9 cellular contexts compared by ENCODE assay signal in genomic region chr11:118634435-118635236, GRCh38. TPM values are rescaled to one million over a fixed set of nuclear protein-coding genes. Genes with fewer than 3 reads are reported as not detected.
DNase-seq lines count a peak whose midpoint lies in the region; ATAC-seq, FAIRE-seq and TF ChIP-seq lines count a peak whose summit lies in the region.
"Had no signal": no experiment of that assay in that cellular context is flagged by ENCODE, and none has a peak within 500 bp of the region (broad histone marks: within the 10 kb centered on the region; RNA-seq: fewer than 3 reads in every experiment).

No MANE protein-coding gene starts in this region.

- WGBS in pancreas, 2 donors = 6 to 8% methylated on average over 37 to 41 of the region's 41 CpGs

- peak overlapping the region in 3 of 4 donors; percentile 7 to 42 (median 29) for H3K4me3 ChIP-seq in pancreas

- H3K4me1 ChIP-seq in pancreas = peaks cover 7 to 15% (median 12%) of the 10 kb centered on the region in 3 donors

- ATAC-seq in activated T-cell treated with anti-CD3 and anti-CD28 coated beads, Interleukin-2, amount 50 U/mL, for 72 hours (replicated peaks in 1 of 2) = peak; percentile 69 to 71
- peak; percentile 89 for ATAC-seq in Right ventricle myocardium superior (ENCODE audit: poor library complexity)
- ATAC-seq in pancreas = peak; percentile 94 to 96 (median 95)
- ATAC-seq in HG03175 (IDR thresholded peaks at IDR 0.05; ENCODE audit: unreplicated experiment) = no peak

- no peak for TF ChIP-seq CTCF in pancreas (IDR thresholded peaks at IDR 0.05)

- peak; percentile 7 for DNase-seq in activated naive CD4-positive, alpha-beta T cell treated with Interleukin-2 at 50 U/mL for 16 hours
- DNase-seq in activated naive CD4-positive, alpha-beta T cell treated with anti-CD3 and anti-CD28 coated beads, Interleukin-2, amount 50 U/mL, for 16 hours = no peak
- peak; percentile 20 to 22 for DNase-seq in activated T-cell treated with anti-CD3 and anti-CD28 coated beads, Interleukin-2, amount 50 U/mL, for 72 hours
- peak; percentile 87 for DNase-seq in Right ventricle myocardium superior
- DNase-seq in pancreas = peak; percentile 84 to 96 (median 92)
- DNase-seq in activated CD4-positive, CD25-positive, alpha-beta regulatory T cell treated with anti-CD3 and anti-CD28 coated beads, Interleukin-2, amount 50 U/mL, for 72 hours = no peak
- no peak for DNase-seq in dermis blood vessel endothelial cell

- intact Hi-C loops in Right ventricle myocardium superior (cut with DNase I) (no loop called here), pancreas (cut with DNase I) (no loop called here)

- no peaks in the 10 kb centered on the region for H3K27me3 ChIP-seq in pancreas

- H3K4me3 Mint-ChIP-seq in activated T-cell treated with anti-CD3 and anti-CD28 coated beads, Interleukin-2, amount 50 U/mL, for 72 hours = peak overlapping the region in 1 of 2 donors; percentile 17

- no peaks in the 10 kb centered on the region for H3K4me1 Mint-ChIP-seq in activated T-cell treated with anti-CD3 and anti-CD28 coated beads, Interleukin-2, amount 50 U/mL, for 72 hours (ENCODE audit: low read depth)

- H3K27ac ChIP-seq in pancreas = peak overlapping the region; percentile 28 to 71 (median 56)

- H3K9me3 Mint-ChIP-seq in activated T-cell treated with anti-CD3 and anti-CD28 coated beads, Interleukin-2, amount 50 U/mL, for 72 hours = no peaks in the 10 kb centered on the region

- H3K27me3 Mint-ChIP-seq in activated T-cell treated with anti-CD3 and anti-CD28 coated beads, Interleukin-2, amount 50 U/mL, for 72 hours (ENCODE audit: low read depth) = peaks cover 5% of the 10 kb centered on the region

- H3K27ac Mint-ChIP-seq in activated T-cell treated with anti-CD3 and anti-CD28 coated beads, Interleukin-2, amount 50 U/mL, for 72 hours = no peak overlapping the region

- peaks cover 0 to 8% (median 0%) of the 10 kb centered on the region in 3 donors for H3K36me3 ChIP-seq in pancreas

- H3K36me3 Mint-ChIP-seq in activated T-cell treated with anti-CD3 and anti-CD28 coated beads, Interleukin-2, amount 50 U/mL, for 72 hours (ENCODE audit: insufficient read depth in 2 of 2) = no peaks in the 10 kb centered on the region

- FAIRE-seq in pancreas (lab: Jason Lieb, UNC) = no peak
- FAIRE-seq: TTC549 had no signal

- no peaks in the 10 kb centered on the region for H3K9me3 ChIP-seq in pancreas

RNA-seq across cellular contexts. Expression of gene PHLDB1, which starts 27.2 kb away (rescaled TPM):
- total RNA-seq in activated T-cell treated with anti-CD3 and anti-CD28 coated beads, Interleukin-2, amount 50 U/mL, for 72 hours = 1 to 10 TPM; 3.6 to 3.8 TPM
- total RNA-seq in Right ventricle myocardium superior = 102 TPM
- 10 to 100 TPM; 29.3 to 66.6 (median 41.0) TPM for total RNA-seq in pancreas
- 100 to 1,000 TPM; 152 to 153 TPM for polyA plus RNA-seq in pancreas
- total RNA-seq in dermis blood vessel endothelial cell = 38.8 and 47.8 TPM in 2 replicates

RNA-seq across cellular contexts. Expression of gene TREH, which starts 44.8 kb away (rescaled TPM):
- not detected for total RNA-seq in activated T-cell treated with anti-CD3 and anti-CD28 coated beads, Interleukin-2, amount 50 U/mL, for 72 hours
- total RNA-seq in Right ventricle myocardium superior (not detected), pancreas (1 to 10 TPM in 2 of 6 donors, under 1 TPM in 4; 0.14 to 1.5 (median 0.62) TPM), dermis blood vessel endothelial cell (not detected in 2 replicates)
- polyA plus RNA-seq in pancreas = 1 to 10 TPM; 3.8 to 4.7 TPM

Comparison
In these comparisons a context has a peak if more than half of its experiments do, and no peak if none do; other contexts are left out.
1. DNase-seq: peak in activated naive CD4-positive, alpha-beta T cell treated with Interleukin-2 at 50 U/mL for 16 hours (single experiment), activated T-cell treated with anti-CD3 and anti-CD28 coated beads, Interleukin-2, amount 50 U/mL, for 72 hours (2 of 2), Right ventricle myocardium superior (single experiment) and pancreas (6 of 6); none in activated naive CD4-positive, alpha-beta T cell treated with anti-CD3 and anti-CD28 coated beads, Interleukin-2, amount 50 U/mL, for 16 hours (single experiment), activated CD4-positive, CD25-positive, alpha-beta regulatory T cell treated with anti-CD3 and anti-CD28 coated beads, Interleukin-2, amount 50 U/mL, for 72 hours (single experiment) and dermis blood vessel endothelial cell (single experiment).